In the genomic region with DNA sequence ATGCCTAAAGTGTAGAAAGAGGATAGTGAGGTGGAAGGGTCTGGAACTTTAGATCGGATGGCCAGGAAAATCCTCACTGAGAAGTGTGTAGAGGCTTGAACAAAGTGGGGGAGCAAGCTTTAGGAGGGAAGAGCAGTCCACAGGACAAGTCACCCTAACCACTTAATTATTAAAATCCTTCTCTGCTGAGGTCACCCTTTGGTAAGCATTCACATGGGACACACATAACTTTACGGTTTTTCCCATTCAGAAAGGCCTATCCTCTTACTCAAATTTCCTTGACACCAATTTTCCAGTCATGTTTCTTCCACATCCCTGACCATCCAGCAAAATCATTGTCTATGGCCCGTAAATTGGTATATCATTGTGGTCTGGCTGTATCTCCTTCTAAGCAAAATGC, we compare ENCODE assay signal across 22 cellular contexts.
"Had no signal": no experiment of that assay in that cellular context is flagged by ENCODE, and none has a peak within 500 bp of the region (broad histone marks: within the 10 kb centered on the region; RNA-seq: fewer than 3 reads in every experiment).

No MANE protein-coding gene starts in this region.

- H3K27me3 ChIP-seq: ascending aorta, esophagus squamous epithelium, upper lobe of left lung had no signal

- ATAC-seq: activated naive CD8-positive, alpha-beta T cell treated with anti-CD3 and anti-CD28 coated beads, Interleukin-2, amount 50 U/mL, for 24 hours; activated T-cell treated with anti-CD3 and anti-CD28 coated beads, Interleukin-2, amount 50 U/mL, for 4 hours; left lobe of liver; natural killer cell treated with Interleukin-12 subunit alpha and Interleukin-12 subunit beta and Interleukin-15 and Interleukin-18, amount 100 ng/mL, for 72 hours; sciatic nerve; stimulated activated effector memory CD8-positive, alpha-beta T cell treated with anti-CD3 and anti-CD28 coated beads, Interleukin-12 subunit alpha, Interleukin-12 subunit beta, amount 100 ng/mL, for 72 hours had no signal

- H3K27ac Mint-ChIP-seq: activated CD4-positive, alpha-beta T cell treated with anti-CD3 and anti-CD28 coated beads, Interleukin-2, amount 10 ng/mL, durations not matched to agents 7 days and 5 days; activated naive CD4-positive, alpha-beta T cell treated with anti-CD3 and anti-CD28 coated beads, Interleukin-2, amount 10 ng/mL, durations not matched to agents 7 days and 5 days; activated naive CD8-positive, alpha-beta T cell treated with anti-CD3 and anti-CD28 coated beads, Interleukin-2, amount 50 U/mL, for 24 hours; mesothelial cell of epicardium; natural killer cell treated with Interleukin-12 subunit alpha and Interleukin-12 subunit beta and Interleukin-15 and Interleukin-18, amount 100 ng/mL, for 72 hours; stimulated activated effector memory CD8-positive, alpha-beta T cell treated with anti-CD3 and anti-CD28 coated beads, Interleukin-12 subunit alpha, Interleukin-12 subunit beta, amount 100 ng/mL, for 72 hours had no signal

- H3K4me3 Mint-ChIP-seq: activated CD4-positive, alpha-beta T cell treated with anti-CD3 and anti-CD28 coated beads, Interleukin-2, amount 10 ng/mL, durations not matched to agents 7 days and 5 days; activated naive CD4-positive, alpha-beta T cell treated with anti-CD3 and anti-CD28 coated beads, Interleukin-2, amount 10 ng/mL, durations not matched to agents 7 days and 5 days; activated naive CD8-positive, alpha-beta T cell treated with anti-CD3 and anti-CD28 coated beads, Interleukin-2, amount 50 U/mL, for 24 hours; activated T-cell treated with anti-CD3 and anti-CD28 coated beads, Interleukin-2, amount 50 U/mL, for 4 hours; mesothelial cell of epicardium; natural killer cell treated with Interleukin-12 subunit alpha and Interleukin-12 subunit beta and Interleukin-15 and Interleukin-18, amount 100 ng/mL, for 72 hours; stimulated activated effector memory CD8-positive, alpha-beta T cell treated with anti-CD3 and anti-CD28 coated beads, Interleukin-12 subunit alpha, Interleukin-12 subunit beta, amount 100 ng/mL, for 72 hours had no signal

- H3K9me3 Mint-ChIP-seq: activated CD4-positive, alpha-beta T cell treated with anti-CD3 and anti-CD28 coated beads, Interleukin-2, amount 10 ng/mL, durations not matched to agents 7 days and 5 days; activated naive CD4-positive, alpha-beta T cell treated with anti-CD3 and anti-CD28 coated beads, Interleukin-2, amount 10 ng/mL, durations not matched to agents 7 days and 5 days; activated naive CD8-positive, alpha-beta T cell treated with anti-CD3 and anti-CD28 coated beads, Interleukin-2, amount 50 U/mL, for 24 hours; activated T-cell treated with anti-CD3 and anti-CD28 coated beads, Interleukin-2, amount 50 U/mL, for 4 hours; mesothelial cell of epicardium; natural killer cell treated with Interleukin-12 subunit alpha and Interleukin-12 subunit beta and Interleukin-15 and Interleukin-18, amount 100 ng/mL, for 72 hours; stimulated activated effector memory CD8-positive, alpha-beta T cell treated with anti-CD3 and anti-CD28 coated beads, Interleukin-12 subunit alpha, Interleukin-12 subunit beta, amount 100 ng/mL, for 72 hours had no signal

- H3K27me3 Mint-ChIP-seq: activated naive CD8-positive, alpha-beta T cell treated with anti-CD3 and anti-CD28 coated beads, Interleukin-2, amount 50 U/mL, for 24 hours; natural killer cell treated with Interleukin-12 subunit alpha and Interleukin-12 subunit beta and Interleukin-15 and Interleukin-18, amount 100 ng/mL, for 72 hours had no signal

- H3K36me3 ChIP-seq: ascending aorta, esophagus squamous epithelium, thoracic aorta, upper lobe of left lung had no signal

- H3K4me3 ChIP-seq: ascending aorta, esophagus squamous epithelium, thoracic aorta, upper lobe of left lung had no signal

- H3K9me3 ChIP-seq: ascending aorta, esophagus squamous epithelium, thoracic aorta, upper lobe of left lung had no signal

- H3K27ac ChIP-seq: ascending aorta, esophagus squamous epithelium, parathyroid adenoma, thoracic aorta, upper lobe of left lung had no signal

- H3K4me1 Mint-ChIP-seq: activated naive CD4-positive, alpha-beta T cell treated with anti-CD3 and anti-CD28 coated beads, Interleukin-2, amount 10 ng/mL, durations not matched to agents 7 days and 5 days had no signal

- H3K36me3 Mint-ChIP-seq: activated naive CD4-positive, alpha-beta T cell treated with anti-CD3 and anti-CD28 coated beads, Interleukin-2, amount 10 ng/mL, durations not matched to agents 7 days and 5 days; natural killer cell treated with Interleukin-12 subunit alpha and Interleukin-12 subunit beta and Interleukin-15 and Interleukin-18, amount 100 ng/mL, for 72 hours; stimulated activated effector memory CD8-positive, alpha-beta T cell treated with anti-CD3 and anti-CD28 coated beads, Interleukin-12 subunit alpha, Interleukin-12 subunit beta, amount 100 ng/mL, for 72 hours had no signal

- H3K4me1 ChIP-seq: ascending aorta, esophagus squamous epithelium, parathyroid adenoma had no signal

- DNase-seq: activated CD4-positive, alpha-beta T cell treated with anti-CD3 and anti-CD28 coated beads, Interleukin-2, amount 10 ng/mL, durations not matched to agents 7 days and 5 days; activated CD8-positive, alpha-beta memory T cell treated with anti-CD3 and anti-CD28 coated beads, Interleukin-2, amount 50 U/mL, for 4 hours; activated effector memory CD4-positive, alpha-beta T cell treated with Interleukin-2 at 50 U/mL for 16 hours; activated naive CD4-positive, alpha-beta T cell treated with anti-CD3 and anti-CD28 coated beads, Interleukin-2, amount 10 ng/mL, durations not matched to agents 7 days and 5 days; activated naive CD8-positive, alpha-beta T cell treated with anti-CD3 and anti-CD28 coated beads, Interleukin-2, amount 50 U/mL, for 24 hours; activated T-cell treated with anti-CD3 and anti-CD28 coated beads, Interleukin-2, amount 50 U/mL, for 4 hours; effector CD8-positive, alpha-beta T cell; esophagus squamous epithelium; hippocampal formation; islet precursor cell; stimulated activated CD4-positive, alpha-beta T cell treated with anti-CD3 and anti-CD28 coated beads, Interleukin-4, amount 100 ng/mL, for 24 hours; T-helper 1 cell; T1000; upper lobe of left lung had no signal
